In the genomic region with DNA sequence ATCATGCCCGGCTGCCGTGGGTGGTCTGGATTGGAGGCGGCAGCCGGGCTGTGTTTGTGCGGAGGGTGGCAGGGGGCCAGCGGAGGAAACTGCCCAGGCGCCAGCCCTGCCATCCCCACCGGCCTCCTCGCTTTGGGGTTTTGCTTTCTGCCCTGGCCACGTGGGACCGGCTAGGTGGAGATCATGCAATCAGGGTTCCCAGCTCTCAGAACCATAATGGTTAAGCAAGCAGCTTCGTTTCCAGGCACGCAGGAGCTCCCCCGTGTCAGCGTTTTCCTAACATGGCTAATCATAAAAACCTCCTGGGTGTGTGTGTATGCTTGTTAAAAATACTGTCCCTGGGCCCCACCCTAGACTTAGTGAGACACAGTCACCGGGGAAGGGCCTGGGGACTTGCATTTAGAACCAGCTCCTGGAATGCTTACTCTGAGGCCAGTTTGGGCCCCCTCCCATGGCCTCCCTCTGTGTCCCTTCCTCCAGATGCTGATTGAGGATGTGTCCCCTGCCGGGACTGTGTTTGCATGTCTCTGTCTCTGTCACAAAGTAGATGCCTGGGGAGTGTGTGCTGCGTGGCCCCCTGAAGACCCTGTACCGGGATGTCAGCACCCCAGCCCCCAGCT, we compare ENCODE assay signal across 11 cellular contexts.
DNase-seq lines count a peak whose midpoint lies in the region; FAIRE-seq and TF ChIP-seq lines count a peak whose summit lies in the region.
"Had no signal": no experiment of that assay in that cellular context is flagged by ENCODE, and none has a peak within 500 bp of the region (broad histone marks: within the 10 kb centered on the region; RNA-seq: fewer than 3 reads in every experiment).

No MANE protein-coding gene starts in this region.

- POLR2A ChIA-PET in Caco-2 (lab: Charles Lee): no interaction called here

- H3K9me3 ChIP-seq in Caco-2: no peaks in the 10 kb centered on the region
- no peaks in the 10 kb centered on the region for H3K9me3 ChIP-seq in astrocyte (ENCODE audit: insufficient read depth, low read depth, low read length)

- H3K9ac ChIP-seq in astrocyte (ENCODE audit: low read length): peak overlapping the region; percentile 50

- H3K4me2 ChIP-seq in astrocyte (ENCODE audit: low read length): peak overlapping the region; percentile 82

- H3K4me1 ChIP-seq in Caco-2 (peaks cover 47% of the 10 kb centered on the region), astrocyte (ENCODE audit: insufficient read depth, low read length) (peaks cover 22% of the 10 kb centered on the region)

- H3K79me2 ChIP-seq in astrocyte (ENCODE audit: insufficient read depth, low read length): peaks cover 20% of the 10 kb centered on the region

- peaks cover 32% of the 10 kb centered on the region for H4K20me1 ChIP-seq in astrocyte (ENCODE audit: insufficient read depth, low read length)

- intact Hi-C loops in Caco-2 (cut with micrococcal nuclease; ENCODE audit: unreplicated experiment): no loop called here

- no peaks in the 10 kb centered on the region for H3K27me3 Mint-ChIP-seq in Caco-2 (ENCODE audit: insufficient read depth, unreplicated experiment)
- no peaks in the 10 kb centered on the region for H3K27me3 Mint-ChIP-seq in astrocyte (ENCODE audit: low read depth, unreplicated experiment)

- H3K9me3 Mint-ChIP-seq in Caco-2 (ENCODE audit: unreplicated experiment) (no peaks in the 10 kb centered on the region), astrocyte (ENCODE audit: unreplicated experiment) (no peaks in the 10 kb centered on the region)

- H3K27me3 ChIP-seq in Caco-2 (replicated peaks; ENCODE audit: control insufficient read depth, insufficient read depth, low read length) (no peaks in the 10 kb centered on the region), astrocyte (ENCODE audit: insufficient read depth, low read length) (no peaks in the 10 kb centered on the region)

- no peak overlapping the region for H3K4me3 Mint-ChIP-seq in Caco-2 (ENCODE audit: unreplicated experiment)
- H3K4me3 Mint-ChIP-seq in astrocyte (ENCODE audit: unreplicated experiment): no peak overlapping the region

- DNase-seq in Caco-2 (no peak), astrocyte (ENCODE audit: low read depth) (no peak), hepatic stellate cell (ENCODE audit: low spot score) (peak; percentile 46), renal cortical epithelial cell (ENCODE audit: low read depth) (peak; percentile 37), NCI-H2196 (lab: John Stamatoyannopoulos, UW; ENCODE audit: unreplicated experiment) (no peak), DMS153 treated with DMSO at 0.1 percent for 48 hours (lab: John Stamatoyannopoulos, UW; ENCODE audit: unreplicated experiment) (no peak), UCSD-AML1 (lab: John Stamatoyannopoulos, UW; ENCODE audit: unreplicated experiment) (no peak)
- DNase-seq in activated CD4-positive, CD25-positive, alpha-beta regulatory T cell treated with anti-CD3 and anti-CD28 coated beads, Interleukin-2, amount 50 U/mL, for 72 hours: no peak
- DNase-seq: stimulated activated CD4-positive, alpha-beta T cell treated with anti-CD3 and anti-CD28 coated beads, Interleukin-12 subunit alpha, Interleukin-12 subunit beta, amount 100 ng/mL, for 4 hours had no signal

- FAIRE-seq in astrocyte (lab: Jason Lieb, UNC): no peak
- FAIRE-seq: D721Med had no signal

- H2AFZ ChIP-seq in astrocyte (ENCODE audit: low read depth, low read length): peak overlapping the region; percentile 54

- BruUV-seq in Caco-2 (replicated peaks; lab: Mats Ljungman, UMichigan): no TSS peak

- H3K27ac ChIP-seq in astrocyte (ENCODE audit: low read depth, low read length): no peak overlapping the region
- H3K27ac ChIP-seq: HL-60 had no signal

- peaks cover 31% of the 10 kb centered on the region for H3K4me1 Mint-ChIP-seq in Caco-2 (ENCODE audit: low read depth, unreplicated experiment)
- H3K4me1 Mint-ChIP-seq in astrocyte (ENCODE audit: low read depth, unreplicated experiment): peaks cover 57% of the 10 kb centered on the region

- TF ChIP-seq CTCF in Caco-2 (IDR thresholded peaks at IDR 0.05; ENCODE audit: insufficient read depth in 1 of 2, low read depth in 1 of 2, low read length in 1 of 2, severe bottlenecking in 1 of 2, unreplicated experiment in 1 of 2) (no peak), astrocyte (IDR thresholded peaks at IDR 0.05; ENCODE audit: insufficient read depth, low read depth, low read length) (no peak)

- H3K4me3 ChIP-seq in Caco-2 (ENCODE audit: low read depth, low read length): no peak overlapping the region
- H3K4me3 ChIP-seq in astrocyte (ENCODE audit: insufficient read depth, low read depth, low read length): peak overlapping the region; percentile 6

- peak overlapping the region; percentile 75 for H3K27ac Mint-ChIP-seq in Caco-2 (ENCODE audit: unreplicated experiment)
- H3K27ac Mint-ChIP-seq in astrocyte (ENCODE audit: unreplicated experiment): no peak overlapping the region

- CTCF ChIA-PET in Caco-2 (lab: Charles Lee): no interaction called here

- H3K36me3 ChIP-seq in Caco-2 (ENCODE audit: control insufficient read depth, insufficient read depth, low read length) (no peaks in the 10 kb centered on the region), astrocyte (ENCODE audit: insufficient read depth, low read length) (no peaks in the 10 kb centered on the region)

- H3K36me3 Mint-ChIP-seq in Caco-2 (ENCODE audit: insufficient read depth, unreplicated experiment) (peaks cover 74% of the 10 kb centered on the region), astrocyte (ENCODE audit: low read depth, unreplicated experiment) (peaks cover 4% of the 10 kb centered on the region)

Comparison
In these comparisons a context has a peak if more than half of its experiments do, and no peak if none do; other contexts are left out.
1. DNase-seq: peak in hepatic stellate cell (single experiment) and renal cortical epithelial cell (single experiment); none in Caco-2 (0 of 2), astrocyte (single experiment), NCI-H2196 (single experiment), DMS153 treated with DMSO at 0.1 percent for 48 hours (single experiment), UCSD-AML1 (single experiment) and activated CD4-positive, CD25-positive, alpha-beta regulatory T cell treated with anti-CD3 and anti-CD28 coated beads, Interleukin-2, amount 50 U/mL, for 72 hours (single experiment).